27 cellular contexts compared by ENCODE assay signal in genomic region chr1:201825245-201825644, GRCh38.
"Had no signal": no experiment of that assay in that cellular context is flagged by ENCODE, and none has a peak within 500 bp of the region (broad histone marks: within the 10 kb centered on the region; RNA-seq: fewer than 3 reads in every experiment).

No MANE protein-coding gene starts in this region.

- H2AFZ ChIP-seq: parathyroid adenoma had no signal

- H3K79me2 ChIP-seq: parathyroid adenoma had no signal

- H3K27ac Mint-ChIP-seq: activated B cell treated with CpG ODN at 0.5 μM for 24 hours; activated naive CD8-positive, alpha-beta T cell treated with anti-CD3 and anti-CD28 coated beads, Interleukin-2, amount 10 ng/mL, durations not matched to agents 7 days and 5 days; activated T-helper 2 cell treated with anti-CD3 and anti-CD28 coated beads, Interferon-gamma antibody, Interleukin-2, Interleukin-4, amounts not matched to agents 10 μg/mL and 5 μg/mL and 100 μg/mL, durations not matched to agents 14 hours and 24 hours and 36 hours; natural killer cell treated with Interleukin-12 subunit alpha and Interleukin-12 subunit beta and Interleukin-15 and Interleukin-18, amount 100 ng/mL, for 72 hours had no signal

- DNase-seq: activated B cell treated with CpG ODN at 0.5 μM for 24 hours; activated CD4-positive, alpha-beta T cell treated with anti-CD3 and anti-CD28 coated beads for 4 hours; activated CD4-positive, alpha-beta T cell treated with anti-CD3 and anti-CD28 coated beads, Interleukin-2, amount 50 U/mL, for 48 hours; activated CD8-positive, alpha-beta memory T cell treated with anti-CD3 and anti-CD28 coated beads, Interleukin-2, amount 50 U/mL, for 48 hours; activated naive CD4-positive, alpha-beta T cell; activated naive CD8-positive, alpha-beta T cell treated with anti-CD3 and anti-CD28 coated beads, Interleukin-2, amount 10 ng/mL, durations not matched to agents 7 days and 5 days; activated T-cell treated with anti-CD3 and anti-CD28 coated beads, Interleukin-2, amount 50 U/mL, for 4 hours; amniotic stem cell; colonic mucosa; esophagus squamous epithelium; gastrocnemius medialis; heart left ventricle; lower lobe of right lung; midbrain; small intestine; stimulated activated CD4-positive, alpha-beta T cell treated with anti-CD3 and anti-CD28 coated beads, Interleukin-2, amount 100 ng/mL, for 48 hours; stimulated activated CD8-positive, alpha-beta memory T cell treated with anti-CD3 and anti-CD28 coated beads, Interleukin-4, amount 100 ng/mL, for 48 hours; stimulated activated naive CD4-positive, alpha-beta T cell; T-helper 9 cell; thyroid gland; upper lobe of right lung had no signal

- H3K27ac ChIP-seq: colonic mucosa, esophagus squamous epithelium, gastrocnemius medialis, heart left ventricle, lower lobe of right lung, neutrophil, parathyroid adenoma, SJSA1, thyroid gland, upper lobe of right lung had no signal

- H3K4me3 Mint-ChIP-seq: activated B cell treated with CpG ODN at 0.5 μM for 24 hours; activated naive CD8-positive, alpha-beta T cell treated with anti-CD3 and anti-CD28 coated beads, Interleukin-2, amount 10 ng/mL, durations not matched to agents 7 days and 5 days; activated T-cell treated with anti-CD3 and anti-CD28 coated beads, Interleukin-2, amount 50 U/mL, for 4 hours; natural killer cell treated with Interleukin-12 subunit alpha and Interleukin-12 subunit beta and Interleukin-15 and Interleukin-18, amount 100 ng/mL, for 72 hours had no signal

- ATAC-seq: activated T-cell treated with anti-CD3 and anti-CD28 coated beads, Interleukin-2, amount 50 U/mL, for 4 hours; gastrocnemius medialis; heart left ventricle; lower lobe of right lung; natural killer cell treated with Interleukin-12 subunit alpha and Interleukin-12 subunit beta and Interleukin-15 and Interleukin-18, amount 100 ng/mL, for 72 hours; sciatic nerve; upper lobe of right lung had no signal

- H3K9me3 ChIP-seq: colonic mucosa, esophagus squamous epithelium, gastrocnemius medialis, heart left ventricle, lower lobe of right lung, neutrophil, SJSA1, thyroid gland, upper lobe of right lung had no signal

- H3K9me3 Mint-ChIP-seq: activated B cell treated with CpG ODN at 0.5 μM for 24 hours; activated naive CD8-positive, alpha-beta T cell treated with anti-CD3 and anti-CD28 coated beads, Interleukin-2, amount 10 ng/mL, durations not matched to agents 7 days and 5 days; activated T-cell treated with anti-CD3 and anti-CD28 coated beads, Interleukin-2, amount 50 U/mL, for 4 hours; activated T-helper 2 cell treated with anti-CD3 and anti-CD28 coated beads, Interferon-gamma antibody, Interleukin-2, Interleukin-4, amounts not matched to agents 10 μg/mL and 5 μg/mL and 100 μg/mL, durations not matched to agents 14 hours and 24 hours and 36 hours; natural killer cell treated with Interleukin-12 subunit alpha and Interleukin-12 subunit beta and Interleukin-15 and Interleukin-18, amount 100 ng/mL, for 72 hours had no signal

- H3K4me3 ChIP-seq: colonic mucosa, esophagus squamous epithelium, gastrocnemius medialis, heart left ventricle, lower lobe of right lung, SJSA1, thyroid gland, upper lobe of right lung had no signal

- H3K27me3 Mint-ChIP-seq: activated B cell treated with CpG ODN at 0.5 μM for 24 hours; activated naive CD8-positive, alpha-beta T cell treated with anti-CD3 and anti-CD28 coated beads, Interleukin-2, amount 10 ng/mL, durations not matched to agents 7 days and 5 days; natural killer cell treated with Interleukin-12 subunit alpha and Interleukin-12 subunit beta and Interleukin-15 and Interleukin-18, amount 100 ng/mL, for 72 hours had no signal

- H3K9ac ChIP-seq: parathyroid adenoma had no signal

- H3K36me3 ChIP-seq: colonic mucosa, gastrocnemius medialis, neutrophil had no signal

- H3K27me3 ChIP-seq: colonic mucosa, esophagus squamous epithelium, gastrocnemius medialis, heart left ventricle, neutrophil, SJSA1, thyroid gland, upper lobe of right lung had no signal

- H3K4me1 ChIP-seq: parathyroid adenoma had no signal
